ENCODE assay signal across 8 cellular contexts in the genomic region with DNA sequence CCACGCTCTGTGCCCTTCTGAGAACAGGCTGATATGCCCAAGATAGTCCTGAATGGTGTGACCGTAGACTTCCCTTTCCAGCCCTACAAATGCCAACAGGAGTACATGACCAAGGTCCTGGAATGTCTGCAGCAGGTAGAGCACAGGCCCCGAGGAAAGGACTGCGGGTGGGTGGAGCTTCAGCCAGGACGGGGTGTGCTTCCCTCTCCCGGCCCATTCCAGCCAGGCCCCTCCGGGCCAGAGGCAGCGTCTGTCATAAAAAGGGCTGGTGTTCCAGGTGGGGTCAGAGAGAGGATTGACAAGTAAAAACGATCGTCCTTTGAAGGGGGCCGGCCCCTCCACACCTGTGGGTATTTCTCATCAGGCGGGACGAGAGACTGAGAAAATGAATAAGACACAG. TPM values are rescaled to one million over a fixed set of nuclear protein-coding genes. Genes with fewer than 3 reads are reported as not detected.
DNase-seq lines count a peak whose midpoint lies in the region; ATAC-seq, FAIRE-seq and TF ChIP-seq lines count a peak whose summit lies in the region.

No MANE protein-coding gene starts in this region.

- FAIRE-seq in astrocyte (lab: Jason Lieb, UNC), result no peak

- no peak for DNase-seq in activated T-cell treated with anti-CD3 and anti-CD28 coated beads, Interleukin-2, amount 50 U/mL, for 72 hours
- DNase-seq in activated T-cell treated with anti-CD3 and anti-CD28 coated beads, Interleukin-2, amount 50 U/mL, for 48 hours, result no peak
- DNase-seq in astrocyte (ENCODE audit: low read depth), result no peak
- DNase-seq in right lobe of liver, result no peak
- no peak for DNase-seq in transverse colon
- no peak for DNase-seq in stimulated activated CD4-positive, alpha-beta T cell treated with anti-CD3 and anti-CD28 coated beads, Interleukin-12 subunit alpha, Interleukin-12 subunit beta, amount 100 ng/mL, for 4 hours
- no peak for DNase-seq in superior temporal gyrus (ENCODE audit: extremely low spot score)
- DNase-seq in NCI-H510A treated with DMSO at 0.1 percent for 48 hours (lab: John Stamatoyannopoulos, UW), result no peak

- TF ChIP-seq CTCF in astrocyte (IDR thresholded peaks at IDR 0.05; ENCODE audit: insufficient read depth, low read depth, low read length) (no peak), right lobe of liver (IDR thresholded peaks at IDR 0.05) (no peak), transverse colon (IDR thresholded peaks at IDR 0.05) (no peak)

- intact Hi-C loops in right lobe of liver (cut with DNase I) (no loop called here), transverse colon (cut with DNase I; ENCODE audit: low total_unique reads) (no loop called here)

- peak overlapping the region; percentile 90 to 98 for H3K4me3 Mint-ChIP-seq in activated T-cell treated with anti-CD3 and anti-CD28 coated beads, Interleukin-2, amount 50 U/mL, for 72 hours
- H3K4me3 Mint-ChIP-seq in astrocyte (ENCODE audit: unreplicated experiment), result peak overlapping the region; percentile 95

- H4K20me1 ChIP-seq in astrocyte (ENCODE audit: insufficient read depth, low read length), result peaks cover 4% of the 10 kb centered on the region

- no peak for TF ChIP-seq POLR2A in right lobe of liver (IDR thresholded peaks at IDR 0.05)
- no peak for TF ChIP-seq POLR2A in transverse colon (IDR thresholded peaks at IDR 0.05)

- H3K79me2 ChIP-seq in astrocyte (ENCODE audit: insufficient read depth, low read length), result peaks cover 45% of the 10 kb centered on the region

- H3K4me2 ChIP-seq in astrocyte (ENCODE audit: low read length), result peak overlapping the region; percentile 98

- H3K36me3 ChIP-seq in astrocyte (ENCODE audit: insufficient read depth, low read length) (no peaks in the 10 kb centered on the region), right lobe of liver (peaks cover 0 to 11% (median 3%) of the 10 kb centered on the region in 4 donors), transverse colon (no peaks in the 10 kb centered on the region)

- H3K9me3 ChIP-seq in astrocyte (ENCODE audit: insufficient read depth, low read depth, low read length) (no peaks in the 10 kb centered on the region), right lobe of liver (no peaks in the 10 kb centered on the region), transverse colon (no peaks in the 10 kb centered on the region)

- 74% methylated on average over 9 of the region's 13 CpGs for WGBS in right lobe of liver (ENCODE audit: insufficient coverage, low coverage, low lambda C conversion rate, missing lambda C conversion rate)
- WGBS in transverse colon (ENCODE audit: low coverage in 1 of 2), 2 donors, result 56 to 62% methylated on average over 7 to 13 of the region's 13 CpGs

- peaks cover 24% of the 10 kb centered on the region for H3K4me1 Mint-ChIP-seq in activated T-cell treated with anti-CD3 and anti-CD28 coated beads, Interleukin-2, amount 50 U/mL, for 72 hours (ENCODE audit: low read depth)
- peaks cover 2% of the 10 kb centered on the region for H3K4me1 Mint-ChIP-seq in astrocyte (ENCODE audit: low read depth, unreplicated experiment)

- H3K36me3 Mint-ChIP-seq in activated T-cell treated with anti-CD3 and anti-CD28 coated beads, Interleukin-2, amount 50 U/mL, for 72 hours (ENCODE audit: insufficient read depth in 2 of 2), result no peaks in the 10 kb centered on the region
- peaks cover 1% of the 10 kb centered on the region for H3K36me3 Mint-ChIP-seq in astrocyte (ENCODE audit: low read depth, unreplicated experiment)

- H3K27ac Mint-ChIP-seq in activated T-cell treated with anti-CD3 and anti-CD28 coated beads, Interleukin-2, amount 50 U/mL, for 72 hours, result peak overlapping the region; percentile 54
- peak overlapping the region; percentile 53 for H3K27ac Mint-ChIP-seq in astrocyte (ENCODE audit: unreplicated experiment)

- ATAC-seq in activated T-cell treated with anti-CD3 and anti-CD28 coated beads, Interleukin-2, amount 50 U/mL, for 72 hours (replicated peaks in 1 of 2), result no peak
- ATAC-seq in right lobe of liver, result no peak

- H3K9me3 Mint-ChIP-seq in activated T-cell treated with anti-CD3 and anti-CD28 coated beads, Interleukin-2, amount 50 U/mL, for 72 hours, result no peaks in the 10 kb centered on the region
- peaks cover 3% of the 10 kb centered on the region for H3K9me3 Mint-ChIP-seq in astrocyte (ENCODE audit: unreplicated experiment)

- H3K27me3 ChIP-seq in astrocyte (ENCODE audit: insufficient read depth, low read length) (no peaks in the 10 kb centered on the region), right lobe of liver (no peaks in the 10 kb centered on the region), transverse colon (peaks cover 3% of the 10 kb centered on the region)

- in situ Hi-C loops in transverse colon (cut with MboI; ENCODE audit: low pct_ligation_motif_present in 1 of 4, low pct_unique_long_range_greater_than_20kb in 1 of 4, low sequenced_read_pairs in 3 of 4), result no loop called here

- peaks cover 21% of the 10 kb centered on the region for H3K4me1 ChIP-seq in astrocyte (ENCODE audit: insufficient read depth, low read length)
- peaks cover 0 to 17% (median 6%) of the 10 kb centered on the region in 4 donors for H3K4me1 ChIP-seq in right lobe of liver
- peaks cover 6 to 21% (median 13%) of the 10 kb centered on the region in 4 donors for H3K4me1 ChIP-seq in transverse colon

- no peak for TF ChIP-seq EP300 in transverse colon (IDR thresholded peaks at IDR 0.05; ENCODE audit: low read depth)

- H3K27me3 Mint-ChIP-seq in activated T-cell treated with anti-CD3 and anti-CD28 coated beads, Interleukin-2, amount 50 U/mL, for 72 hours (ENCODE audit: low read depth), result no peaks in the 10 kb centered on the region
- H3K27me3 Mint-ChIP-seq in astrocyte (ENCODE audit: low read depth, unreplicated experiment), result peaks cover 1% of the 10 kb centered on the region

- no peak overlapping the region for H3K27ac ChIP-seq in astrocyte (ENCODE audit: low read depth, low read length)
- no peak overlapping the region for H3K27ac ChIP-seq in right lobe of liver
- H3K27ac ChIP-seq in transverse colon, result peak overlapping the region; percentile 82 to 91 (median 88)

- H3K9ac ChIP-seq in astrocyte (ENCODE audit: low read length), result peak overlapping the region; percentile 89

- H3K4me3 ChIP-seq in astrocyte (ENCODE audit: insufficient read depth, low read depth, low read length), result peak overlapping the region; percentile 100
- peak overlapping the region in 2 of 3 donors; percentile 65 to 94 for H3K4me3 ChIP-seq in right lobe of liver
- H3K4me3 ChIP-seq in transverse colon, result peak overlapping the region in 3 of 4 donors; percentile 58 to 88 (median 59)

- H2AFZ ChIP-seq in astrocyte (ENCODE audit: low read depth, low read length), result no peak overlapping the region

RNA-seq across cellular contexts. Expression of a gene that starts 1.3 kb away (rescaled TPM):
- total RNA-seq in activated T-cell treated with anti-CD3 and anti-CD28 coated beads, Interleukin-2, amount 50 U/mL, for 72 hours, result 10 to 100 TPM; 26.8 to 34.6 TPM
- 15.5 and 15.6 TPM in 2 replicates for total RNA-seq in astrocyte
- 10 to 100 TPM in 5 of 6 experiments, 1 to 10 TPM in 1; 9.6 to 16.3 (median 12.4) TPM for total RNA-seq in right lobe of liver
- 10 to 100 TPM; 18.8 to 84.9 (median 24.1) TPM for total RNA-seq in transverse colon

RNA-seq across cellular contexts. Expression of a gene that starts 6.1 kb away (rescaled TPM):
- total RNA-seq in activated T-cell treated with anti-CD3 and anti-CD28 coated beads, Interleukin-2, amount 50 U/mL, for 72 hours, result 10 to 100 TPM; 14.4 to 21.8 TPM
- total RNA-seq in astrocyte (29.2 and 30.7 TPM in 2 replicates), right lobe of liver (1 to 10 TPM in 1 of 6 experiments, under 1 TPM in 5; 0.43 to 1.6 (median 0.77) TPM), transverse colon (1 to 10 TPM in 3 of 4 donors, under 1 TPM in 1; 0.75 to 7.1 (median 4.4) TPM)

RNA-seq across cellular contexts. Expression of a gene that starts 32.5 kb away (rescaled TPM):
- total RNA-seq in activated T-cell treated with anti-CD3 and anti-CD28 coated beads, Interleukin-2, amount 50 U/mL, for 72 hours, result 10 to 100 TPM; 17.5 to 22.8 TPM
- total RNA-seq in astrocyte, result 10.7 and 11.7 TPM in 2 replicates
- total RNA-seq in right lobe of liver, result 1 to 10 TPM; 3.2 to 7.0 (median 5.1) TPM
- total RNA-seq in transverse colon, result 10 to 100 TPM in 3 of 4 donors, 1 to 10 TPM in 1; 9.0 to 20.3 (median 13.5) TPM

RNA-seq across cellular contexts. Expression of a gene that starts 37.1 kb away (rescaled TPM):
- total RNA-seq in activated T-cell treated with anti-CD3 and anti-CD28 coated beads, Interleukin-2, amount 50 U/mL, for 72 hours, result 1 to 10 TPM; 1.0 to 1.2 TPM
- 2.0 and 2.8 TPM in 2 replicates for total RNA-seq in astrocyte
- total RNA-seq in right lobe of liver, result 1 to 10 TPM in 1 of 6 experiments, under 1 TPM in 2, not detected in 3; 0.56 to 1.0 (median 0.62) TPM
- 10 to 100 TPM in 3 of 4 donors, 1 to 10 TPM in 1; 4.2 to 34.4 (median 13.6) TPM for total RNA-seq in transverse colon

RNA-seq across cellular contexts. Expression of a gene that starts 48.4 kb away (rescaled TPM):
- 10 to 100 TPM; 55.1 to 70.9 TPM for total RNA-seq in activated T-cell treated with anti-CD3 and anti-CD28 coated beads, Interleukin-2, amount 50 U/mL, for 72 hours
- total RNA-seq in astrocyte (30.0 and 32.5 TPM in 2 replicates), right lobe of liver (10 to 100 TPM; 16.0 to 22.2 (median 20.2) TPM), transverse colon (10 to 100 TPM; 46.2 to 75.4 (median 56.2) TPM)

Comparison
In these comparisons a context has a peak if more than half of its experiments do, and no peak if none do; other contexts are left out.
1. H3K27ac ChIP-seq: peak in transverse colon (4 of 4); none in astrocyte (single experiment) and right lobe of liver (0 of 3).
2. Peak in every context shown above with its lines, with median percentiles within 50 percentile points of each other: H3K4me3 ChIP-seq.